7 cellular contexts compared by ENCODE assay signal in the genomic region with DNA sequence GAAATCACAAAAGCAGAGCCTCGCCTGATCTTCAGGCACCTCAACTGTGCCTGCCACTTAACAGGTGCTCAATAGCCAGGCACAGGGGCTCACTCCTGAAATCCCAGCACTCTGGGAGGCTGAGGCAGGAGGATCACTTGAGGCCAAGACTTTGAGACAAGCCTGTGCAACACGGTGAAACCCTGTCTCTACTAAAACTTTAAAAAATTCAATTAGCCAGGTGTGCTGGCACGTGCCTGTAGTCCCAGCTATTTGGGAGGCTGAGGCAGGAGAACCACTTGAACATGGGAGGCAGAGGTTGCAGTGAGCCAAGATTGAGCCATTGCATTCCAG. TPM values are rescaled to one million over a fixed set of nuclear protein-coding genes. Genes with fewer than 3 reads are reported as not detected.
DNase-seq lines count a peak whose midpoint lies in the region; ATAC-seq, FAIRE-seq and TF ChIP-seq lines count a peak whose summit lies in the region.
"Not testable (repeated sequence)": the region's sequence is repeated elsewhere in the genome, so short reads cannot be mapped to it uniquely, and the experiment has no call there.

No MANE protein-coding gene starts in this region.

- not testable (repeated sequence) for H3K18ac ChIP-seq in mesenchymal stem cell (ENCODE audit: low read depth in 1 of 2, low read length in 2 of 2)

- peak overlapping the region; percentile 92 for H2BK5ac ChIP-seq in mesenchymal stem cell (ENCODE audit: low read depth, low read length, poor library complexity, severe bottlenecking)

- not testable (repeated sequence) for H2BK120ac ChIP-seq in mesenchymal stem cell (ENCODE audit: low read depth, low read length)

- H3K9me3 ChIP-seq in PC-9 (ENCODE audit: insufficient read depth, low read depth); cardiac muscle cell (ENCODE audit: low read depth); mesenchymal stem cell (ENCODE audit: control insufficient read depth, low read length); pancreas: not testable (repeated sequence)

- H4K91ac ChIP-seq in mesenchymal stem cell (ENCODE audit: low read length) = not testable (repeated sequence)

- H4K20me1 ChIP-seq in PC-9 (ENCODE audit: insufficient read depth) = not testable (repeated sequence)

- peaks cover 12% of the 10 kb centered on the region for H3K4me1 Mint-ChIP-seq in WTC11

- not testable (repeated sequence) for H2AFZ ChIP-seq in PC-9; mesenchymal stem cell (ENCODE audit: low read depth, low read length)

- peaks cover 22% of the 10 kb centered on the region for H3K79me1 ChIP-seq in mesenchymal stem cell (replicated peaks; ENCODE audit: low read length, poor library complexity, severe bottlenecking)

- not testable (repeated sequence) for H3K4me3 Mint-ChIP-seq in WTC11

- not testable (repeated sequence) for H3K23ac ChIP-seq in mesenchymal stem cell (ENCODE audit: low read length in 2 of 2)

- BruUV-seq in PC-9 (replicated peaks; lab: Mats Ljungman, UMichigan) = not testable (repeated sequence)

- not testable (repeated sequence) for H3K9ac ChIP-seq in mesenchymal stem cell (ENCODE audit: low read length)

- peaks cover 20% of the 10 kb centered on the region for H3K36me3 Mint-ChIP-seq in WTC11

- 93% methylated on average over 3 of the region's 3 CpGs for WGBS in mesenchymal stem cell
- 67 to 72% methylated on average over 3 of the region's 3 CpGs for WGBS in pancreas, 2 donors

- DNase-seq in PC-9; WTC11 (ENCODE audit: low spot score); cardiac muscle cell (ENCODE audit: low read depth in 1 of 2, low spot score in 1 of 2); mesenchymal stem cell; pancreas: not testable (repeated sequence)

- not testable (repeated sequence) for H3K27me3 ChIP-seq in PC-9 (ENCODE audit: insufficient read depth, low read depth); cardiac muscle cell; mesenchymal stem cell (ENCODE audit: control insufficient read depth in 1 of 2, insufficient read depth in 1 of 2, low read length in 2 of 2); pancreas

- peak overlapping the region; percentile 73 for H3K27ac Mint-ChIP-seq in WTC11

- H4K8ac ChIP-seq in mesenchymal stem cell (ENCODE audit: low read length) = not testable (repeated sequence)

- H3K36me3 ChIP-seq in PC-9 (ENCODE audit: low read depth) = peaks cover 20% of the 10 kb centered on the region; the same call in 1 of the 2 replicates
- H3K36me3 ChIP-seq in cardiac muscle cell, pancreas: not testable (repeated sequence)
- peaks cover 0 to 28% of the 10 kb centered on the region in 2 experiments for H3K36me3 ChIP-seq in mesenchymal stem cell (ENCODE audit: control insufficient read depth in 1 of 2, insufficient read depth in 2 of 2, low read depth in 1 of 2, low read length in 2 of 2)

- peaks cover 49% of the 10 kb centered on the region for H3F3A ChIP-seq in PC-9 (ENCODE audit: insufficient read depth, low read depth)

- POLR2A ChIA-PET in PC-9 (lab: Charles Lee; ENCODE audit: unreplicated experiment) = interaction anchor here (0.5 to 1.7 kb wide), 3 partner anchors 10 to 17 kb away, joined by 4 to 20 read pairs (median 13); no protein-coding TSS in a partner anchor
- POLR2A ChIA-PET in WTC11 (lab: Charles Lee) = interaction anchor here (1.0 kb wide), 1 partner anchor 10 kb away, joined by 6 read pairs; no protein-coding TSS in a partner anchor

- H3K4me1 ChIP-seq in PC-9 (replicated peaks; ENCODE audit: insufficient read depth) = peaks cover 68% of the 10 kb centered on the region
- H3K4me1 ChIP-seq in cardiac muscle cell (ENCODE audit: low read depth); pancreas: not testable (repeated sequence)
- H3K4me1 ChIP-seq in mesenchymal stem cell (ENCODE audit: control insufficient read depth, insufficient read depth, low read depth, low read length) = peaks cover 25% of the 10 kb centered on the region

- not testable (repeated sequence) for H2BK15ac ChIP-seq in mesenchymal stem cell (ENCODE audit: low read depth, poor library complexity, severe bottlenecking)

- CTCF ChIA-PET in PC-9 (lab: Charles Lee) = interaction anchor here (0.7 kb wide), 1 partner anchor 118 kb away, joined by 7 read pairs; no protein-coding TSS in a partner anchor
- CTCF ChIA-PET in WTC11 (lab: Charles Lee) = interaction anchor here (1.6 kb wide), 1 partner anchor 19 kb away, joined by 5 read pairs; no protein-coding TSS in a partner anchor

- H2BK12ac ChIP-seq in mesenchymal stem cell (ENCODE audit: low read length in 2 of 2) = not testable (repeated sequence)

- peak overlapping the region; percentile 18; the same call in 1 of the 2 replicates for H3K4me3 ChIP-seq in PC-9
- H3K4me3 ChIP-seq in cardiac muscle cell; mesenchymal stem cell (ENCODE audit: insufficient read depth in 1 of 2, low read depth in 1 of 2, low read length in 2 of 2); pancreas: not testable (repeated sequence)

- not testable (repeated sequence) for H3K9me2 ChIP-seq in PC-9 (ENCODE audit: insufficient read depth)

- H3K9me3 Mint-ChIP-seq in WTC11 = not testable (repeated sequence)

- ATAC-seq in GM18909 (IDR thresholded peaks at IDR 0.05; ENCODE audit: poor library complexity, unreplicated experiment) = peak; percentile 20
- ATAC-seq in WTC11, pancreas: not testable (repeated sequence)

- FAIRE-seq in pancreas (lab: Jason Lieb, UNC) = not testable (repeated sequence)

- H3K79me2 ChIP-seq in PC-9 (ENCODE audit: low read depth) = peaks cover 87% of the 10 kb centered on the region

- peak overlapping the region; percentile 98 for H3K27ac ChIP-seq in PC-9
- peak overlapping the region; percentile 20 for H3K27ac ChIP-seq in cingulate gyrus (ENCODE audit: low read depth, low read length)
- H3K27ac ChIP-seq in cardiac muscle cell = peak overlapping the region; percentile 65
- peak overlapping the region; percentile 97 for H3K27ac ChIP-seq in mesenchymal stem cell (ENCODE audit: low read length, poor library complexity, severe bottlenecking)
- peak overlapping the region; percentile 57 to 87 (median 74) for H3K27ac ChIP-seq in pancreas

- not testable (repeated sequence) for H3K27me3 Mint-ChIP-seq in WTC11 (ENCODE audit: low read depth)

- intact Hi-C loops in PC-9 (cut with micrococcal nuclease; ENCODE audit: unreplicated experiment) = loop anchor here (1.0 to 2.0 kb wide), 3 partner anchors 8 to 17 kb away; no protein-coding TSS in a partner anchor
- intact Hi-C loops in pancreas (cut with DNase I) = not testable (repeated sequence)

- not testable (repeated sequence) for TF ChIP-seq CTCF in PC-9 (conservative IDR thresholded peaks at IDR 0.05); WTC11 (IDR thresholded peaks at IDR 0.05); cardiac muscle cell (IDR thresholded peaks at IDR 0.05; ENCODE audit: low read depth, low read length); pancreas (IDR thresholded peaks at IDR 0.05)

- not testable (repeated sequence) for H3K14ac ChIP-seq in mesenchymal stem cell (ENCODE audit: low read length in 2 of 2)

- H3K4me2 ChIP-seq in PC-9 = peak overlapping the region; percentile 75
- peak overlapping the region; percentile 48 for H3K4me2 ChIP-seq in mesenchymal stem cell (ENCODE audit: low read length, poor library complexity, severe bottlenecking)

- peak overlapping the region; percentile 100 for H2AK5ac ChIP-seq in mesenchymal stem cell (ENCODE audit: low read length, severe bottlenecking)

- not testable (repeated sequence) for H3K4ac ChIP-seq in mesenchymal stem cell (ENCODE audit: low read depth in 1 of 2, low read length in 2 of 2)

RNA-seq across cellular contexts. Expression of a gene that starts 22.9 kb away (rescaled TPM):
- total RNA-seq in PC-9 (2021) (21.3 and 28.5 TPM in 2 replicates), WTC11 (2021) (21.1 to 26.5 TPM (median 25.8 TPM) in 3 replicates), cardiac muscle cell (21.7 and 26.6 TPM in 2 replicates), pancreas (10 to 100 TPM in 2 of 6 donors, 1 to 10 TPM in 4; 7.6 to 18.9 (median 8.2) TPM)
- polyA plus RNA-seq in cardiac muscle cell (11.7 and 12.5 TPM in 2 replicates), pancreas (10 to 100 TPM in 1 of 2 donors, 1 to 10 TPM in 1; 7.5 to 11.4 TPM)
- polyA plus RNA-seq in mesenchymal stem cell (2013, experiment 1 of 2) = 3.8 TPM
- 3.6 TPM for polyA plus RNA-seq in mesenchymal stem cell (2013, experiment 2 of 2)

RNA-seq across cellular contexts. Expression of a gene that starts 39.2 kb away (rescaled TPM):
- total RNA-seq in PC-9 (2021) = 11.0 and 12.4 TPM in 2 replicates
- total RNA-seq in WTC11 (2021) = 8.6 to 10.7 TPM (median 9.3 TPM) in 3 replicates
- 4.1 and 5.7 TPM in 2 replicates for total RNA-seq in cardiac muscle cell
- 6.4 and 9.4 TPM in 2 replicates for polyA plus RNA-seq in cardiac muscle cell
- polyA plus RNA-seq in mesenchymal stem cell (2013, experiment 1 of 2) = 3.7 TPM
- 3.7 TPM for polyA plus RNA-seq in mesenchymal stem cell (2013, experiment 2 of 2)
- 1 to 10 TPM; 3.0 to 5.6 (median 3.6) TPM for total RNA-seq in pancreas
- 1 to 10 TPM; 4.3 to 6.1 TPM for polyA plus RNA-seq in pancreas

Comparison
In these comparisons a context has a peak if more than half of its experiments do, and no peak if none do; other contexts are left out.
1. H3K27ac ChIP-seq: peak in every context shown above with its lines; median percentile 98 in PC-9; 97 in mesenchymal stem cell; 74 in pancreas; 65 in cardiac muscle cell; 20 in cingulate gyrus.